Comparison of ENCODE assay signal across 17 cellular contexts in genomic region chr15:38283010-38283409, GRCh38. TPM values are rescaled to one million over a fixed set of nuclear protein-coding genes. Genes with fewer than 3 reads are reported as not detected.
DNase-seq lines count a peak whose midpoint lies in the region; ATAC-seq and TF ChIP-seq lines count a peak whose summit lies in the region.
"Had no signal": no experiment of that assay in that cellular context is flagged by ENCODE, and none has a peak within 500 bp of the region (broad histone marks: within the 10 kb centered on the region; RNA-seq: fewer than 3 reads in every experiment).

No MANE protein-coding gene starts in this region.

- H3K79me1 ChIP-seq in mesendoderm (ENCODE audit: low read length), result peaks cover 4% of the 10 kb centered on the region

- peaks cover 52% of the 10 kb centered on the region for H3K79me2 ChIP-seq in mesendoderm (ENCODE audit: control insufficient read depth, insufficient read depth, low read length)

- H4K8ac ChIP-seq in mesendoderm (ENCODE audit: low read depth, low read length), result no peak overlapping the region

- peak overlapping the region in 3 of 5 experiments; percentile 11 to 71 (median 33) for H3K27ac Mint-ChIP-seq in brain
- H3K27ac Mint-ChIP-seq in activated T-helper 2 cell treated with anti-CD3 and anti-CD28 coated beads, Interferon-gamma antibody, Interleukin-2, Interleukin-4, amounts not matched to agents 10 μg/mL and 5 μg/mL and 100 μg/mL, durations not matched to agents 14 hours and 24 hours and 36 hours, result no peak overlapping the region
- H3K27ac Mint-ChIP-seq: CD8-positive, alpha-beta T cell; HFFc6 had no signal

- H3K27me3 ChIP-seq in A673 (replicated peaks; ENCODE audit: insufficient read depth, low read depth, low read length, poor library complexity) (no peaks in the 10 kb centered on the region), mesendoderm (ENCODE audit: insufficient read depth, low read length, poor library complexity) (no peaks in the 10 kb centered on the region)
- H3K27me3 ChIP-seq: BE2C had no signal

- H3K56ac ChIP-seq in mesendoderm (ENCODE audit: low read length), result no peak overlapping the region

- H3K4me1 Mint-ChIP-seq in brain, result peaks cover 36% of the 10 kb centered on the region
- no peaks in the 10 kb centered on the region for H3K4me1 Mint-ChIP-seq in activated T-helper 2 cell treated with anti-CD3 and anti-CD28 coated beads, Interferon-gamma antibody, Interleukin-2, Interleukin-4, amounts not matched to agents 10 μg/mL and 5 μg/mL and 100 μg/mL, durations not matched to agents 14 hours and 24 hours and 36 hours (ENCODE audit: low read depth)

- POLR2A ChIA-PET in A673 (lab: Charles Lee; ENCODE audit: low non-redundant PET), result no interaction called here

- no peaks in the 10 kb centered on the region for H3K36me3 ChIP-seq in A673 (ENCODE audit: insufficient read depth, low read length, poor library complexity, severe bottlenecking)
- no peaks in the 10 kb centered on the region for H3K36me3 ChIP-seq in mesendoderm (ENCODE audit: control insufficient read depth, insufficient read depth, low read length)
- H3K36me3 ChIP-seq: BE2C had no signal

- H3K4me1 ChIP-seq in A673 (ENCODE audit: insufficient read depth, low read length, poor library complexity, severe bottlenecking) (peaks cover 5% of the 10 kb centered on the region), mesendoderm (ENCODE audit: control insufficient read depth, low read depth, low read length) (no peaks in the 10 kb centered on the region)
- H3K4me1 ChIP-seq: BE2C had no signal

- no peak overlapping the region for H3K18ac ChIP-seq in mesendoderm (ENCODE audit: low read length)

- intact Hi-C loops in A673 (cut with micrococcal nuclease; ENCODE audit: unreplicated experiment), result no loop called here
- intact Hi-C loops in activated T-helper 2 cell treated with anti-CD3 and anti-CD28 coated beads, Interferon-gamma antibody, Interleukin-2, Interleukin-4, amounts not matched to agents 10 μg/mL and 5 μg/mL and 100 μg/mL, durations not matched to agents 14 hours and 24 hours and 36 hours (cut with micrococcal nuclease), result no loop called here

- no peak overlapping the region for H2BK15ac ChIP-seq in mesendoderm (replicated peaks; ENCODE audit: low read depth)

- ATAC-seq in activated CD4-positive, CD25-positive, alpha-beta regulatory T cell treated with anti-CD3 and anti-CD28 coated beads, Interleukin-2, amount 50 U/mL, for 24 hours, result no peak
- ATAC-seq: CD8-positive, alpha-beta T cell had no signal

- H3K4me3 ChIP-seq in A673 (ENCODE audit: low read depth, low read length, poor library complexity, severe bottlenecking) (no peak overlapping the region), mesendoderm (ENCODE audit: low read length) (no peak overlapping the region)

- H2AK5ac ChIP-seq in mesendoderm (ENCODE audit: low read length), result no peak overlapping the region

- CTCF ChIA-PET in A673 (lab: Charles Lee), result no interaction called here

- no peak overlapping the region for H4K5ac ChIP-seq in mesendoderm (ENCODE audit: low read length)

- DNase-seq in A673 (ENCODE audit: low spot score) (peak; percentile 9), KBM-7 (peak; percentile 31), mesendoderm (peak; percentile 32), T1000 (lab: John Stamatoyannopoulos, UW) (no peak)
- DNase-seq in activated T-helper 2 cell treated with anti-CD3 and anti-CD28 coated beads, Interferon-gamma antibody, Interleukin-2, Interleukin-4, amounts not matched to agents 10 μg/mL and 5 μg/mL and 100 μg/mL, durations not matched to agents 14 hours and 24 hours and 36 hours (ENCODE audit: low spot score), result no peak
- DNase-seq: BE2C; CD8-positive, alpha-beta T cell; COR-L47; DMS153; DMS79 treated with DMSO at 0.1 percent for 48 hours; EL; HCEC 1CT; HFFc6 had no signal

- H3K36me3 Mint-ChIP-seq in brain, result peaks cover 53% of the 10 kb centered on the region
- no peaks in the 10 kb centered on the region for H3K36me3 Mint-ChIP-seq in activated T-helper 2 cell treated with anti-CD3 and anti-CD28 coated beads, Interferon-gamma antibody, Interleukin-2, Interleukin-4, amounts not matched to agents 10 μg/mL and 5 μg/mL and 100 μg/mL, durations not matched to agents 14 hours and 24 hours and 36 hours (ENCODE audit: low read depth)
- H3K36me3 Mint-ChIP-seq: CD8-positive, alpha-beta T cell had no signal

- no peaks in the 10 kb centered on the region for H3K27me3 Mint-ChIP-seq in brain
- peaks cover 19% of the 10 kb centered on the region for H3K27me3 Mint-ChIP-seq in activated T-helper 2 cell treated with anti-CD3 and anti-CD28 coated beads, Interferon-gamma antibody, Interleukin-2, Interleukin-4, amounts not matched to agents 10 μg/mL and 5 μg/mL and 100 μg/mL, durations not matched to agents 14 hours and 24 hours and 36 hours (ENCODE audit: low read depth)

- peaks cover under 1 to 8% (median 4%) of the 10 kb centered on the region in 5 experiments for H3K9me3 Mint-ChIP-seq in brain
- no peaks in the 10 kb centered on the region for H3K9me3 Mint-ChIP-seq in activated T-helper 2 cell treated with anti-CD3 and anti-CD28 coated beads, Interferon-gamma antibody, Interleukin-2, Interleukin-4, amounts not matched to agents 10 μg/mL and 5 μg/mL and 100 μg/mL, durations not matched to agents 14 hours and 24 hours and 36 hours
- H3K9me3 Mint-ChIP-seq: CD8-positive, alpha-beta T cell; HFFc6 had no signal

- H3K4me2 ChIP-seq in mesendoderm (ENCODE audit: low read length), result no peak overlapping the region

- H3K9me3 ChIP-seq in A673 (ENCODE audit: low read depth, low read length, poor library complexity, severe bottlenecking), result no peaks in the 10 kb centered on the region
- H3K9me3 ChIP-seq: BE2C had no signal

- WGBS in mesendoderm (ENCODE audit: extremely low coverage, insufficient coverage, low lambda C conversion rate), result no CpG with 5 or more reads among the region's 8 CpGs

- in situ Hi-C loops in KBM-7 (cut with MboI; ENCODE audit: low pct_unique_long_range_greater_than_20kb, low sequenced_read_pairs), result no loop called here

- H3K27ac ChIP-seq in A673 (ENCODE audit: low read depth, low read length, poor library complexity, severe bottlenecking), result no peak overlapping the region
- H3K27ac ChIP-seq in mesendoderm (ENCODE audit: low read depth, low read length), result no peak overlapping the region
- H3K27ac ChIP-seq: C4-2B, HL-60 had no signal

- no peak overlapping the region for H2BK5ac ChIP-seq in mesendoderm (ENCODE audit: low read length)

- no peak overlapping the region for H3K23ac ChIP-seq in mesendoderm (ENCODE audit: low read length)

- TF ChIP-seq CTCF in A673 (conservative IDR thresholded peaks at IDR 0.05; ENCODE audit: low read depth, low read length), result no peak
- TF ChIP-seq CTCF in brain (conservative IDR thresholded peaks at IDR 0.05), result no peak

- H2BK120ac ChIP-seq in mesendoderm (ENCODE audit: low read depth, low read length), result no peak overlapping the region

- no peak overlapping the region for H3K4me3 Mint-ChIP-seq in brain
- H3K4me3 Mint-ChIP-seq in activated T-helper 2 cell treated with anti-CD3 and anti-CD28 coated beads, Interferon-gamma antibody, Interleukin-2, Interleukin-4, amounts not matched to agents 10 μg/mL and 5 μg/mL and 100 μg/mL, durations not matched to agents 14 hours and 24 hours and 36 hours (ENCODE audit: low read depth), result no peak overlapping the region
- H3K4me3 Mint-ChIP-seq: CD8-positive, alpha-beta T cell; HFFc6 had no signal

- no peak overlapping the region for H3K4ac ChIP-seq in mesendoderm (ENCODE audit: low read depth, low read length)

- H3K9ac ChIP-seq in mesendoderm (ENCODE audit: low read length), result no peak overlapping the region

- BruUV-seq in A673 (replicated peaks; lab: Mats Ljungman, UMichigan), result no TSS peak

RNA-seq across cellular contexts. Expression of gene SPRED1, which starts 30.4 kb away (rescaled TPM):
- 14.2 and 17.3 TPM in 2 replicates for total RNA-seq in A673 (2021)
- polyA plus RNA-seq in brain (ENCODE audit: insufficient read depth, low read depth, low replicate concordance), result 3.8 TPM
- polyA plus RNA-seq in mesendoderm (2013, experiment 1 of 2), result 15.7 TPM
- 16.5 TPM for polyA plus RNA-seq in mesendoderm (2013, experiment 2 of 2)
- total RNA-seq in activated T-helper 2 cell treated with anti-CD3 and anti-CD28 coated beads, Interferon-gamma antibody, Interleukin-2, Interleukin-4, amounts not matched to agents 10 μg/mL and 5 μg/mL and 100 μg/mL, durations not matched to agents 14 hours and 24 hours and 36 hours, result 0.14 and 0.46 TPM in 2 replicates

Comparison
In these comparisons a context has a peak if more than half of its experiments do, and no peak if none do; other contexts are left out.
1. DNase-seq: peak in A673 (single experiment), KBM-7 (single experiment) and mesendoderm (single experiment); none in activated T-helper 2 cell treated with anti-CD3 and anti-CD28 coated beads, Interferon-gamma antibody, Interleukin-2, Interleukin-4, amounts not matched to agents 10 μg/mL and 5 μg/mL and 100 μg/mL, durations not matched to agents 14 hours and 24 hours and 36 hours (single experiment) and T1000 (single experiment).
2. RNA of gene SPRED1, which starts 30.4 kb away (total RNA-seq): 14.2 to 17.3 TPM in A673; 0.14 to 0.46 TPM in activated T-helper 2 cell treated with anti-CD3 and anti-CD28 coated beads, Interferon-gamma antibody, Interleukin-2, Interleukin-4, amounts not matched to agents 10 μg/mL and 5 μg/mL and 100 μg/mL, durations not matched to agents 14 hours and 24 hours and 36 hours; every median in the first group is over 10 times any median in the second.